Comparison of ENCODE assay signal across 8 cellular contexts in the genomic region with DNA sequence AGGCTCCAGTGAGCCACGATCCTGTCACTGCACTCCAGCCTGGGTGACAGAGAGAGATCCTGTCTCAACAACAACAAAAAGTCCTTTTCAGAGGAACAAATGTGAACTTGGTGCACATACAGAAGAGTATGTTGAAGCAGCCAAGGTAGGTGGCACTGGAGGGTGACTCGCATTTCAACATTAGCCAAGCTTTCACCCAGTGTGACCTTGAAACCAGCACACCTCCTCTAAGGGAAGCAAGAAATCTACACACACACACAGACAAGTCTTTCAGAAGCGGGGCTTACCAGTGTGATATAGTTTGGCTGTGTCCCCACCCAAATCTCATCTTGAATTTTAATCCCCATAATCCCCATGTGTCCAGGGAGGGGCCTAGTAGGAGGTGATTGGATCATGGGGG.
"Had no signal": no experiment of that assay in that cellular context is flagged by ENCODE, and none has a peak within 500 bp of the region (broad histone marks: within the 10 kb centered on the region; RNA-seq: fewer than 3 reads in every experiment).

No MANE protein-coding gene starts in this region.

- FAIRE-seq: H1, H54, HepG2 had no signal

- DNase-seq: H9, HCEC 1CT, KBM-7 had no signal

- H3K36me3 Mint-ChIP-seq: IgD-negative memory B cell had no signal

- ATAC-seq: GM23338, HepG2 had no signal

- H3K4me3 Mint-ChIP-seq: GM23338, H9, IgD-negative memory B cell had no signal

- H3K4me1 Mint-ChIP-seq: IgD-negative memory B cell had no signal

- H3K9me3 Mint-ChIP-seq: GM23338, H9 had no signal

- H3K27ac Mint-ChIP-seq: GM23338, IgD-negative memory B cell had no signal

- H3K4me3 ChIP-seq: GM23338 had no signal

- H3K27me3 Mint-ChIP-seq: IgD-negative memory B cell had no signal
